In genomic region chr16:65122974-65123845, GRCh38 we compare ENCODE assay signal across 9 cellular contexts. TPM values are rescaled to one million over a fixed set of nuclear protein-coding genes. Genes with fewer than 3 reads are reported as not detected.
DNase-seq lines count a peak whose midpoint lies in the region; ATAC-seq, FAIRE-seq and TF ChIP-seq lines count a peak whose summit lies in the region.
"Had no signal": no experiment of that assay in that cellular context is flagged by ENCODE, and none has a peak within 500 bp of the region (broad histone marks: within the 10 kb centered on the region; RNA-seq: fewer than 3 reads in every experiment).

No MANE protein-coding gene starts in this region.

- H3K4me3 ChIP-seq in SJCRH30 (peak overlapping the region; percentile 96), neuron (ENCODE audit: low read length) (peak overlapping the region; percentile 35)

- H3K4me3 Mint-ChIP-seq in activated T-helper 17 cell treated with anti-CD3 and anti-CD28 coated beads, Interleukin-2, amount 50 U/mL, for 72 hours, result no peak overlapping the region
- H3K4me3 Mint-ChIP-seq: naive B cell had no signal

- H3K9me3 Mint-ChIP-seq in activated T-helper 17 cell treated with anti-CD3 and anti-CD28 coated beads, Interleukin-2, amount 50 U/mL, for 72 hours, result no peaks in the 10 kb centered on the region

- no peak; the same call in 1 of the 2 replicates for TF ChIP-seq CTCF in AG09319 (IDR thresholded peaks at IDR 0.05; ENCODE audit: low read depth, low read length)

- ATAC-seq in HG02642 (IDR thresholded peaks at IDR 0.05; ENCODE audit: poor library complexity, unreplicated experiment) (no peak), GM19395 (IDR thresholded peaks at IDR 0.05; ENCODE audit: unreplicated experiment) (no peak)
- no peak for ATAC-seq in activated T-helper 17 cell treated with anti-CD3 and anti-CD28 coated beads, Interleukin-2, amount 50 U/mL, for 72 hours (replicated peaks)

- FAIRE-seq in frontal cortex (lab: Jason Lieb, UNC), result no peak

- no peak overlapping the region for H3K27ac Mint-ChIP-seq in activated T-helper 17 cell treated with anti-CD3 and anti-CD28 coated beads, Interleukin-2, amount 50 U/mL, for 72 hours

- H3K9me3 ChIP-seq in SJCRH30 (replicated peaks) (no peaks in the 10 kb centered on the region), neuron (ENCODE audit: low read length) (no peaks in the 10 kb centered on the region)

- no peaks in the 10 kb centered on the region for H3K4me1 Mint-ChIP-seq in activated T-helper 17 cell treated with anti-CD3 and anti-CD28 coated beads, Interleukin-2, amount 50 U/mL, for 72 hours
- H3K4me1 Mint-ChIP-seq: naive B cell had no signal

- H3K36me3 Mint-ChIP-seq in activated T-helper 17 cell treated with anti-CD3 and anti-CD28 coated beads, Interleukin-2, amount 50 U/mL, for 72 hours (ENCODE audit: low read depth), result no peaks in the 10 kb centered on the region
- H3K36me3 Mint-ChIP-seq: naive B cell had no signal

- peak overlapping the region; percentile 90 for H3K27ac ChIP-seq in SJCRH30

- DNase-seq in AG09319 (ENCODE audit: extremely low read depth, low read depth) (peak; percentile 50), SJCRH30 (peak; percentile 39 to 55), frontal cortex (ENCODE audit: low spot score in 2 of 2) (peak; percentile 45 to 47)
- no peak for DNase-seq in activated CD4-positive, alpha-beta T cell treated with anti-CD3 and anti-CD28 coated beads for 48 hours
- DNase-seq: naive B cell had no signal

- H3K36me3 ChIP-seq in SJCRH30 (peaks cover 10% of the 10 kb centered on the region; the same call in 1 of the 2 replicates), neuron (ENCODE audit: insufficient read depth, low read length) (no peaks in the 10 kb centered on the region)

- peaks cover 16% of the 10 kb centered on the region for H3K27me3 Mint-ChIP-seq in activated T-helper 17 cell treated with anti-CD3 and anti-CD28 coated beads, Interleukin-2, amount 50 U/mL, for 72 hours

- H2AFZ ChIP-seq in neuron (ENCODE audit: low read depth, low read length), result no peak overlapping the region

- H3K4me1 ChIP-seq in SJCRH30 (peaks cover 9% of the 10 kb centered on the region), neuron (ENCODE audit: insufficient read depth, low read length) (peaks cover 22% of the 10 kb centered on the region)

- H3K27me3 ChIP-seq in SJCRH30 (no peaks in the 10 kb centered on the region), neuron (ENCODE audit: insufficient read depth, low read length) (peaks cover 57% of the 10 kb centered on the region)

RNA-seq across cellular contexts. Expression of gene CDH11, which starts 1.3 kb away (rescaled TPM):
- 65.1 and 73.1 TPM in 2 replicates for total RNA-seq in SJCRH30 (2014; rRNA removed; shearing (Covaris generic))
- total RNA-seq in frontal cortex, result 313 TPM
- total RNA-seq in activated T-helper 17 cell treated with anti-CD3 and anti-CD28 coated beads, Interleukin-2, amount 50 U/mL, for 72 hours, result not detected

Comparison
In these comparisons a context has a peak if more than half of its experiments do, and no peak if none do; other contexts are left out.
1. RNA of gene CDH11, which starts 1.3 kb away (total RNA-seq): 313 TPM in frontal cortex (single experiment) and 65.1 to 73.1 TPM in SJCRH30; not detected in activated T-helper 17 cell treated with anti-CD3 and anti-CD28 coated beads, Interleukin-2, amount 50 U/mL, for 72 hours; every median in the first group is over 10 times any median in the second.